Comparison of ENCODE assay signal across 16 cellular contexts in the genomic region with DNA sequence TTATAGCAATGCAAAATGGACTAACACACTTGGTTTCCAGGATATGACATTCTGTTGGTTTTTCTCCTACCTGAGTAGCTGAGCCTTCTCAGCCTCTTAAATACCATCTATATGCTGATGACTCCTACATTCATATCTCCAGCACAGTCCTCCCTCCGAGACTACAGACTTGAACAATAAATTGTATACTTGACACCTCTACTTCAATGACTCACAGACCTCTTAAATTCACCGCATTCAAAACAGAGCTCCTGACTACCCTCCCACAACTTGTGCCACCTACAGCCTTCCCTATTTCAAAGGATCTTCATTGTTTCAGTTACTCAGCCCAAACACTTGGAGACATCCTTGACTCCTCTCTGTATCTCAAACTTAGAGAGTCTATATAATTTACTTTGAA.
A peak's percentile ranks its signal among the peaks of the same experiment; 100 is the strongest.
DNase-seq lines count a peak whose midpoint lies in the region; ATAC-seq, FAIRE-seq and TF ChIP-seq lines count a peak whose summit lies in the region.
"Had no signal": no experiment of that assay in that cellular context is flagged by ENCODE, and none has a peak within 500 bp of the region (broad histone marks: within the 10 kb centered on the region; RNA-seq: fewer than 3 reads in every experiment).

No MANE protein-coding gene starts in this region.

- no TSS peak for BruUV-seq in HepG2 (replicated peaks; lab: Mats Ljungman, UMichigan)

- no peak overlapping the region for H3K4me3 Mint-ChIP-seq in activated T-helper 17 cell treated with anti-CD3 and anti-CD28 coated beads, Interleukin-2, amount 50 U/mL, for 72 hours
- H3K4me3 Mint-ChIP-seq: CD8-positive, alpha-beta memory T cell; HFFc6 had no signal

- H3K9ac ChIP-seq in HepG2 (ENCODE audit: insufficient read depth, low read depth, low read length): no peak overlapping the region
- H3K9ac ChIP-seq: BLaER1 had no signal

- POLR2A ChIA-PET in HepG2 (lab: Yijun Ruan, JAX): no interaction called here

- no peaks in the 10 kb centered on the region for H3K9me3 ChIP-seq in HepG2 (ENCODE audit: low read length)
- H3K9me3 ChIP-seq in Peyer's patch: no peaks in the 10 kb centered on the region
- H3K9me3 ChIP-seq: Caco-2, HAP-1 had no signal

- TF ChIP-seq EP300 in HepG2 (IDR thresholded peaks at IDR 0.05; ENCODE audit: low read depth in 2 of 2, low read length in 2 of 2) (no peak), HepG2 (CRISPR knock-in tag; IDR thresholded peaks at IDR 0.05; ENCODE audit: borderline replicate concordance) (no peak)

- in situ Hi-C loops in HepG2 (cut with HindIII; ENCODE audit: extremely low pct_ligation_motif_present, low pct_unique_long_range_greater_than_20kb): no loop called here

- ATAC-seq in activated T-helper 17 cell treated with anti-CD3 and anti-CD28 coated beads, Interleukin-2, amount 50 U/mL, for 72 hours (replicated peaks): peak; percentile 51
- ATAC-seq in HepG2: no peak
- ATAC-seq: K562 had no signal

- no peaks in the 10 kb centered on the region for H3K9me3 Mint-ChIP-seq in activated T-helper 17 cell treated with anti-CD3 and anti-CD28 coated beads, Interleukin-2, amount 50 U/mL, for 72 hours
- H3K9me3 Mint-ChIP-seq: CD8-positive, alpha-beta memory T cell had no signal

- no peak for TF ChIP-seq RAD21 in HepG2 (CRISPR knock-in tag; IDR thresholded peaks at IDR 0.05)

- H2AFZ ChIP-seq in HepG2 (ENCODE audit: low read length): no peak overlapping the region

- no peaks in the 10 kb centered on the region for H4K20me1 ChIP-seq in HepG2 (ENCODE audit: insufficient read depth, low read length)
- H4K20me1 ChIP-seq: BLaER1 had no signal

- no peak overlapping the region for H3K27ac ChIP-seq in HepG2 (ENCODE audit: extremely low read length, insufficient read depth, low read length)
- no peak overlapping the region for H3K27ac ChIP-seq in Peyer's patch
- H3K27ac ChIP-seq: 22Rv1, BLaER1 had no signal

- no peak overlapping the region for H3K4me3 ChIP-seq in HepG2 (replicated peaks in 1 of 3; ENCODE audit: insufficient read depth in 1 of 3, low read depth in 2 of 3, low read length in 3 of 3)
- H3K4me3 ChIP-seq in Peyer's patch: no peak overlapping the region
- H3K4me3 ChIP-seq: BLaER1, HAP-1, K562 had no signal

- no peaks in the 10 kb centered on the region for H3K36me3 Mint-ChIP-seq in activated T-helper 17 cell treated with anti-CD3 and anti-CD28 coated beads, Interleukin-2, amount 50 U/mL, for 72 hours (ENCODE audit: low read depth)

- CTCF ChIA-PET in HepG2 (lab: Yijun Ruan, JAX; ENCODE audit: low intra/inter-chr PET ratio, low total read pairs): no interaction called here

- H3K27me3 ChIP-seq in HepG2 (ENCODE audit: control insufficient read depth in 1 of 2, insufficient read depth in 2 of 2, low read length in 2 of 2): no peaks in the 10 kb centered on the region
- H3K27me3 ChIP-seq in Peyer's patch: no peaks in the 10 kb centered on the region
- H3K27me3 ChIP-seq: BLaER1 had no signal

- TF ChIP-seq POLR2A in GM12892 (IDR thresholded peaks at IDR 0.05; ENCODE audit: low read depth, low read length) (no peak), HepG2 (IDR thresholded peaks at IDR 0.05; ENCODE audit: insufficient read depth in 1 of 2, low read depth in 2 of 2, low read length in 2 of 2) (no peak), Peyer's patch (IDR thresholded peaks at IDR 0.05) (no peak)

- H3K4me1 ChIP-seq in HepG2 (ENCODE audit: insufficient read depth, low read length) (no peaks in the 10 kb centered on the region), Peyer's patch (no peaks in the 10 kb centered on the region)
- H3K4me1 ChIP-seq: BLaER1, Caco-2, HAP-1 had no signal

- DNase-seq in DMS53 (lab: John Stamatoyannopoulos, UW) (peak; percentile 11), DMS53 treated with DMSO at 0.1 percent for 48 hours (lab: John Stamatoyannopoulos, UW; ENCODE audit: unreplicated experiment) (no peak), GM12892 (ENCODE audit: insufficient read length) (no peak), urothelium cell line (ENCODE audit: low spot score) (peak; percentile 4), HepG2 (ENCODE audit: low spot score) (no peak), Peyer's patch (no peak)
- DNase-seq: AML-193; Caco-2; CD8-positive, alpha-beta memory T cell; HFFc6 had no signal

- TF ChIP-seq CTCF in HepG2 (CRISPR knock-in tag; IDR thresholded peaks at IDR 0.05) (no peak), Peyer's patch (IDR thresholded peaks at IDR 0.05) (no peak)

- H3K36me3 ChIP-seq in HepG2 (replicated peaks in 1 of 2; ENCODE audit: control insufficient read depth in 1 of 2, insufficient read depth in 2 of 2, low read length in 2 of 2): no peaks in the 10 kb centered on the region
- no peaks in the 10 kb centered on the region for H3K36me3 ChIP-seq in Peyer's patch
- H3K36me3 ChIP-seq: BLaER1, HAP-1 had no signal

- intact Hi-C loops in HepG2 (cut with micrococcal nuclease; ENCODE audit: unreplicated experiment): no loop called here

- WGBS in HepG2 (ENCODE audit: low lambda C conversion rate): 2% methylated on average over 2 of the region's 2 CpGs

- no peak overlapping the region for H3K4me2 ChIP-seq in HepG2 (ENCODE audit: low read depth, low read length)
- H3K4me2 ChIP-seq: BLaER1 had no signal

- H3K27me3 Mint-ChIP-seq in activated T-helper 17 cell treated with anti-CD3 and anti-CD28 coated beads, Interleukin-2, amount 50 U/mL, for 72 hours: peaks cover under 1% of the 10 kb centered on the region

- FAIRE-seq in GM12892 (lab: Jason Lieb, UNC) (peak; percentile 38), urothelium cell line (lab: Jason Lieb, UNC) (no peak), HepG2 (lab: Jason Lieb, UNC) (no peak)
- FAIRE-seq: H1, K562 had no signal

- no peaks in the 10 kb centered on the region for H3K4me1 Mint-ChIP-seq in activated T-helper 17 cell treated with anti-CD3 and anti-CD28 coated beads, Interleukin-2, amount 50 U/mL, for 72 hours
- H3K4me1 Mint-ChIP-seq: CD8-positive, alpha-beta memory T cell had no signal

- no peak overlapping the region for H3K27ac Mint-ChIP-seq in activated T-helper 17 cell treated with anti-CD3 and anti-CD28 coated beads, Interleukin-2, amount 50 U/mL, for 72 hours
- H3K27ac Mint-ChIP-seq: CD8-positive, alpha-beta memory T cell; HFFc6 had no signal

- H3K79me2 ChIP-seq in HepG2 (ENCODE audit: insufficient read depth, low read length): no peaks in the 10 kb centered on the region

TF ChIP-seq in HepG2, 621 proteins besides CTCF, POLR2A, EP300 and RAD21 (continues in another document):
- no peak for TF ChIP-seq ZNF670 (CRISPR knock-in tag; IDR thresholded peaks at IDR 0.05; ENCODE audit: borderline replicate concordance)
- no peak for TF ChIP-seq ZNF773 (CRISPR knock-in tag; IDR thresholded peaks at IDR 0.05; ENCODE audit: borderline replicate concordance)
- no peak for TF ChIP-seq ZNF224 (CRISPR knock-in tag; IDR thresholded peaks at IDR 0.05)
- TF ChIP-seq ZNF619 (CRISPR knock-in tag; IDR thresholded peaks at IDR 0.05): no peak
- no peak for TF ChIP-seq ZNF543 (CRISPR knock-in tag; IDR thresholded peaks at IDR 0.05)
- TF ChIP-seq, protein P1, sequence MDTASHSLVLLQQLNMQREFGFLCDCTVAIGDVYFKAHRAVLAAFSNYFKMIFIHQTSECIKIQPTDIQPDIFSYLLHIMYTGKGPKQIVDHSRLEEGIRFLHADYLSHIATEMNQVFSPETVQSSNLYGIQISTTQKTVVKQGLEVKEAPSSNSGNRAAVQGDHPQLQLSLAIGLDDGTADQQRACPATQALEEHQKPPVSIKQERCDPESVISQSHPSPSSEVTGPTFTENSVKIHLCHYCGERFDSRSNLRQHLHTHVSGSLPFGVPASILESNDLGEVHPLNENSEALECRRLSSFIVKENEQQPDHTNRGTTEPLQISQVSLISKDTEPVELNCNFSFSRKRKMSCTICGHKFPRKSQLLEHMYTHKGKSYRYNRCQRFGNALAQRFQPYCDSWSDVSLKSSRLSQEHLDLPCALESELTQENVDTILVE (CRISPR knock-in tag; IDR thresholded peaks at IDR 0.05): no peak
- TF ChIP-seq SMAD9 (CRISPR knock-in tag; IDR thresholded peaks at IDR 0.05): no peak
- TF ChIP-seq NCOA2 (CRISPR knock-in tag; IDR thresholded peaks at IDR 0.05): no peak
- TF ChIP-seq ZNF256 (CRISPR knock-in tag; conservative IDR thresholded peaks at IDR 0.05): no peak
- TF ChIP-seq ZNF253 (CRISPR knock-in tag; IDR thresholded peaks at IDR 0.05; ENCODE audit: borderline replicate concordance): no peak
- no peak for TF ChIP-seq PAX8 (CRISPR knock-in tag; IDR thresholded peaks at IDR 0.05; ENCODE audit: borderline replicate concordance)
- TF ChIP-seq, protein P2, sequence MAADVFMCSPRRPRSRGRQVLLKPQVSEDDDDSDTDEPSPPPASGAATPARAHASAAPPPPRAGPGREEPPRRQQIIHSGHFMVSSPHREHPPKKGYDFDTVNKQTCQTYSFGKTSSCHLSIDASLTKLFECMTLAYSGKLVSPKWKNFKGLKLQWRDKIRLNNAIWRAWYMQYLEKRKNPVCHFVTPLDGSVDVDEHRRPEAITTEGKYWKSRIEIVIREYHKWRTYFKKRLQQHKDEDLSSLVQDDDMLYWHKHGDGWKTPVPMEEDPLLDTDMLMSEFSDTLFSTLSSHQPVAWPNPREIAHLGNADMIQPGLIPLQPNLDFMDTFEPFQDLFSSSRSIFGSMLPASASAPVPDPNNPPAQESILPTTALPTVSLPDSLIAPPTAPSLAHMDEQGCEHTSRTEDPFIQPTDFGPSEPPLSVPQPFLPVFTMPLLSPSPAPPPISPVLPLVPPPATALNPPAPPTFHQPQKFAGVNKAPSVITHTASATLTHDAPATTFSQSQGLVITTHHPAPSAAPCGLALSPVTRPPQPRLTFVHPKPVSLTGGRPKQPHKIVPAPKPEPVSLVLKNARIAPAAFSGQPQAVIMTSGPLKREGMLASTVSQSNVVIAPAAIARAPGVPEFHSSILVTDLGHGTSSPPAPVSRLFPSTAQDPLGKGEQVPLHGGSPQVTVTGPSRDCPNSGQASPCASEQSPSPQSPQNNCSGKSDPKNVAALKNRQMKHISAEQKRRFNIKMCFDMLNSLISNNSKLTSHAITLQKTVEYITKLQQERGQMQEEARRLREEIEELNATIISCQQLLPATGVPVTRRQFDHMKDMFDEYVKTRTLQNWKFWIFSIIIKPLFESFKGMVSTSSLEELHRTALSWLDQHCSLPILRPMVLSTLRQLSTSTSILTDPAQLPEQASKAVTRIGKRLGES (CRISPR knock-in tag; IDR thresholded peaks at IDR 0.05; ENCODE audit: borderline replicate concordance): no peak
- TF ChIP-seq ZBTB38 (CRISPR knock-in tag; IDR thresholded peaks at IDR 0.05): no peak

Comparison
In these comparisons a context has a peak if more than half of its experiments do, and no peak if none do; other contexts are left out.
1. DNase-seq: peak in DMS53 (single experiment) and urothelium cell line (single experiment); none in DMS53 treated with DMSO at 0.1 percent for 48 hours (single experiment), GM12892 (single experiment), HepG2 (single experiment) and Peyer's patch (0 of 3).